ENCODE assay signal across 14 cellular contexts in genomic region chr10:22539579-22540160, GRCh38.
"Had no signal": no experiment of that assay in that cellular context is flagged by ENCODE, and none has a peak within 500 bp of the region (broad histone marks: within the 10 kb centered on the region; RNA-seq: fewer than 3 reads in every experiment).

No MANE protein-coding gene starts in this region.

- H3K4me3 Mint-ChIP-seq: dendritic cell treated with granulocyte-macrophage colony-stimulating factor and Interleukin-4, amounts not matched to agents 40 ng/mL and 50 ng/mL, for 4 days had no signal

- H3K9me3 ChIP-seq: adrenal gland, neutrophil, right atrium auricular region, tibial artery, uterus had no signal

- H3K9me3 Mint-ChIP-seq: dendritic cell treated with granulocyte-macrophage colony-stimulating factor and Interleukin-4, amounts not matched to agents 40 ng/mL and 50 ng/mL, for 4 days had no signal

- H3K4me3 ChIP-seq: adrenal gland, right atrium auricular region, tibial artery, uterus had no signal

- H3K27me3 ChIP-seq: adrenal gland, neutrophil, right atrium auricular region, tibial artery, uterus had no signal

- DNase-seq: activated CD4-positive, alpha-beta T cell treated with anti-CD3 and anti-CD28 coated beads for 4 hours; activated gamma-delta T cell; adrenal gland; central memory CD4-positive, alpha-beta T cell; hypothalamus; posterior cingulate gyrus; small intestine; T1000; tibial artery; uterus had no signal

- H3K27ac ChIP-seq: adrenal gland, neutrophil, right atrium auricular region, tibial artery, uterus, VCaP had no signal

- H3K4me1 ChIP-seq: adrenal gland, tibial artery, uterus had no signal

- H3K36me3 ChIP-seq: uterus had no signal

- H3K27me3 Mint-ChIP-seq: dendritic cell treated with granulocyte-macrophage colony-stimulating factor and Interleukin-4, amounts not matched to agents 40 ng/mL and 50 ng/mL, for 4 days had no signal

- H3K27ac Mint-ChIP-seq: dendritic cell treated with granulocyte-macrophage colony-stimulating factor and Interleukin-4, amounts not matched to agents 40 ng/mL and 50 ng/mL, for 4 days had no signal
